ENCODE assay signal across 20 cellular contexts in the genomic region with DNA sequence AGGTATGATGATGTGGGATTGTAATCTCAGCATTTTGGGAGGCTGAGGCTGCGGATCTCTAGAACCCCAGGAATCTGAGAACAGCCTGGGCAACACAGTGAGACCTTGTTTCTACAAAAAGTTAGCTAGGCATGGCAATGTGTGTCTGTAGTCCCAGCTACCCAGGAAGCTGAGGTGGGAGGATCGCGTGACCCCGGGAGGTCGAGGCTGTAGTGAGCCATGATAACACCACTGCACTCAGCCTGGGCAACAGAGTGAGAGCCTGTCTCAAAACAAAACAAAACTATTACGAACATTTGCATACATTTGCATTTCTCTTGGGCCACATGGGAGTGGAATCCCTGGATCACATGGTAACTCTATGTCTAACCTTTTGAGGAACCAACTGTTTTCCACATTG. TPM values are rescaled to one million over a fixed set of nuclear protein-coding genes. Genes with fewer than 3 reads are reported as not detected.
DNase-seq lines count a peak whose midpoint lies in the region; ATAC-seq and TF ChIP-seq lines count a peak whose summit lies in the region.
"Had no signal": no experiment of that assay in that cellular context is flagged by ENCODE, and none has a peak within 500 bp of the region (broad histone marks: within the 10 kb centered on the region; RNA-seq: fewer than 3 reads in every experiment).

No MANE protein-coding gene starts in this region.

- no peak for ATAC-seq in activated naive CD4-positive, alpha-beta T cell treated with anti-CD3 and anti-CD28 coated beads, Interleukin-2, amount 50 U/mL, for 72 hours
- ATAC-seq in stimulated activated effector memory CD8-positive, alpha-beta T cell treated with anti-CD3 and anti-CD28 coated beads, Interleukin-12 subunit alpha, Interleukin-12 subunit beta, amount 100 ng/mL, for 72 hours: no peak
- ATAC-seq: left ventricle myocardium superior had no signal

- no peaks in the 10 kb centered on the region for H4K20me1 ChIP-seq in PC-9 (ENCODE audit: insufficient read depth)

- H3K9me2 ChIP-seq in PC-9 (ENCODE audit: insufficient read depth): no peaks in the 10 kb centered on the region

- H3K27ac Mint-ChIP-seq in activated naive CD4-positive, alpha-beta T cell treated with anti-CD3 and anti-CD28 coated beads for 36 hours: no peak overlapping the region
- peak overlapping the region in 1 of 2 donors; percentile 8 for H3K27ac Mint-ChIP-seq in activated naive CD4-positive, alpha-beta T cell treated with anti-CD3 and anti-CD28 coated beads, Interleukin-2, amount 50 U/mL, for 72 hours
- H3K27ac Mint-ChIP-seq in endothelial cell (ENCODE audit: unreplicated experiment): no peak overlapping the region
- no peak overlapping the region for H3K27ac Mint-ChIP-seq in stimulated activated effector memory CD8-positive, alpha-beta T cell treated with anti-CD3 and anti-CD28 coated beads, Interleukin-12 subunit alpha, Interleukin-12 subunit beta, amount 100 ng/mL, for 72 hours

- CTCF ChIA-PET in activated naive CD4-positive, alpha-beta T cell treated with anti-CD3 and anti-CD28 coated beads for 36 hours (lab: Charles Lee): no interaction called here
- CTCF ChIA-PET in PC-9 (lab: Charles Lee): no interaction called here

- no peaks in the 10 kb centered on the region for H3K9me3 ChIP-seq in PC-9 (ENCODE audit: insufficient read depth, low read depth)

- intact Hi-C loops in activated naive CD4-positive, alpha-beta T cell treated with anti-CD3 and anti-CD28 coated beads for 36 hours (cut with micrococcal nuclease): loop anchor here (5.0 kb wide), 2 partner anchors 301 to 661 kb away; partner anchors contain the start of gene AP1M1
- intact Hi-C loops in PC-9 (cut with micrococcal nuclease; ENCODE audit: unreplicated experiment): loop anchor here (5.0 kb wide), 1 partner anchor 36 kb away; no protein-coding TSS in a partner anchor

- peaks cover 49% of the 10 kb centered on the region for H3F3A ChIP-seq in PC-9 (ENCODE audit: insufficient read depth, low read depth)

- peaks cover 48% of the 10 kb centered on the region for H3K4me1 ChIP-seq in PC-9 (replicated peaks; ENCODE audit: insufficient read depth)

- H3K36me3 Mint-ChIP-seq in activated naive CD4-positive, alpha-beta T cell treated with anti-CD3 and anti-CD28 coated beads for 36 hours (ENCODE audit: low read depth): peaks cover 7% of the 10 kb centered on the region
- peaks cover 9 to 10% of the 10 kb centered on the region in 2 donors for H3K36me3 Mint-ChIP-seq in activated naive CD4-positive, alpha-beta T cell treated with anti-CD3 and anti-CD28 coated beads, Interleukin-2, amount 50 U/mL, for 72 hours
- H3K36me3 Mint-ChIP-seq in endothelial cell (ENCODE audit: low read depth, unreplicated experiment): peaks cover 5% of the 10 kb centered on the region
- H3K36me3 Mint-ChIP-seq in stimulated activated effector memory CD8-positive, alpha-beta T cell treated with anti-CD3 and anti-CD28 coated beads, Interleukin-12 subunit alpha, Interleukin-12 subunit beta, amount 100 ng/mL, for 72 hours: peaks cover 20% of the 10 kb centered on the region

- H3K4me3 Mint-ChIP-seq in activated naive CD4-positive, alpha-beta T cell treated with anti-CD3 and anti-CD28 coated beads for 36 hours: peak overlapping the region; percentile 95
- H3K4me3 Mint-ChIP-seq in endothelial cell (ENCODE audit: unreplicated experiment): peak overlapping the region; percentile 66
- H3K4me3 Mint-ChIP-seq in stimulated activated effector memory CD8-positive, alpha-beta T cell treated with anti-CD3 and anti-CD28 coated beads, Interleukin-12 subunit alpha, Interleukin-12 subunit beta, amount 100 ng/mL, for 72 hours: peak overlapping the region; percentile 96

- no peaks in the 10 kb centered on the region for H3K36me3 ChIP-seq in PC-9 (ENCODE audit: low read depth)

- no peak overlapping the region for H2AFZ ChIP-seq in PC-9

- POLR2A ChIA-PET in PC-9 (lab: Charles Lee; ENCODE audit: unreplicated experiment): no interaction called here

- H3K27me3 Mint-ChIP-seq in activated naive CD4-positive, alpha-beta T cell treated with anti-CD3 and anti-CD28 coated beads for 36 hours (ENCODE audit: low read depth): no peaks in the 10 kb centered on the region
- H3K27me3 Mint-ChIP-seq in endothelial cell (ENCODE audit: unreplicated experiment): no peaks in the 10 kb centered on the region

- H3K4me3 ChIP-seq in PC-9: no peak overlapping the region; the same call in 1 of the 2 replicates

- TSS peak; percentile 44 for BruUV-seq in PC-9 (replicated peaks; lab: Mats Ljungman, UMichigan)

- H3K79me2 ChIP-seq in PC-9 (ENCODE audit: low read depth): peaks cover 38% of the 10 kb centered on the region

- no peaks in the 10 kb centered on the region for H3K27me3 ChIP-seq in PC-9 (ENCODE audit: insufficient read depth, low read depth)

- peak overlapping the region; percentile 70; the same call in 1 of the 2 replicates for H3K4me2 ChIP-seq in PC-9

- no peak overlapping the region for H3K27ac ChIP-seq in PC-9

- TF ChIP-seq CTCF in PC-9 (conservative IDR thresholded peaks at IDR 0.05) (no peak), endothelial cell (IDR thresholded peaks at IDR 0.05; ENCODE audit: unreplicated experiment) (no peak)

- no peak for DNase-seq in activated naive CD4-positive, alpha-beta T cell treated with anti-CD3 and anti-CD28 coated beads for 36 hours
- no peak for DNase-seq in activated naive CD4-positive, alpha-beta T cell treated with anti-CD3 and anti-CD28 coated beads, Interleukin-2, amount 50 U/mL, for 72 hours (ENCODE audit: low spot score in 2 of 2)
- DNase-seq in PC-9: no peak
- DNase-seq in endothelial cell (ENCODE audit: low spot score): no peak
- no peak for DNase-seq in stimulated activated effector memory CD8-positive, alpha-beta T cell treated with anti-CD3 and anti-CD28 coated beads, Interleukin-12 subunit alpha, Interleukin-12 subunit beta, amount 100 ng/mL, for 72 hours (ENCODE audit: low spot score in 2 of 2)
- DNase-seq in AG20443 (ENCODE audit: low spot score): no peak
- DNase-seq in T-helper 1 cell: no peak
- DNase-seq in HPDE6-E6E7 (ENCODE audit: extremely low spot score): no peak
- DNase-seq: activated CD8-positive, alpha-beta memory T cell treated with anti-CD3 and anti-CD28 coated beads, Interleukin-2, amount 50 U/mL, for 48 hours; amniotic stem cell; left ventricle myocardium superior; NCI-H187; NCI-H446; OCI-M1; retina; stimulated activated CD4-positive, alpha-beta T cell treated with anti-CD3 and anti-CD28 coated beads, Interleukin-15, amount 100 ng/mL, for 24 hours; substantia nigra had no signal

- H3K4me1 Mint-ChIP-seq in activated naive CD4-positive, alpha-beta T cell treated with anti-CD3 and anti-CD28 coated beads for 36 hours (ENCODE audit: low read depth): peaks cover 17% of the 10 kb centered on the region
- peaks cover 10% of the 10 kb centered on the region for H3K4me1 Mint-ChIP-seq in endothelial cell (ENCODE audit: unreplicated experiment)
- H3K4me1 Mint-ChIP-seq in stimulated activated effector memory CD8-positive, alpha-beta T cell treated with anti-CD3 and anti-CD28 coated beads, Interleukin-12 subunit alpha, Interleukin-12 subunit beta, amount 100 ng/mL, for 72 hours: peaks cover 9% of the 10 kb centered on the region

- no peaks in the 10 kb centered on the region for H3K9me3 Mint-ChIP-seq in activated naive CD4-positive, alpha-beta T cell treated with anti-CD3 and anti-CD28 coated beads for 36 hours
- H3K9me3 Mint-ChIP-seq in activated naive CD4-positive, alpha-beta T cell treated with anti-CD3 and anti-CD28 coated beads, Interleukin-2, amount 50 U/mL, for 72 hours: no peaks in the 10 kb centered on the region
- H3K9me3 Mint-ChIP-seq in endothelial cell (ENCODE audit: unreplicated experiment): no peaks in the 10 kb centered on the region
- no peaks in the 10 kb centered on the region for H3K9me3 Mint-ChIP-seq in stimulated activated effector memory CD8-positive, alpha-beta T cell treated with anti-CD3 and anti-CD28 coated beads, Interleukin-12 subunit alpha, Interleukin-12 subunit beta, amount 100 ng/mL, for 72 hours

RNA-seq across cellular contexts. Expression of gene C19orf44, which starts 1.6 kb away (rescaled TPM):
- total RNA-seq in activated naive CD4-positive, alpha-beta T cell treated with anti-CD3 and anti-CD28 coated beads for 36 hours: 1 to 10 TPM; 2.1 to 2.6 TPM
- total RNA-seq in activated naive CD4-positive, alpha-beta T cell treated with anti-CD3 and anti-CD28 coated beads, Interleukin-2, amount 50 U/mL, for 72 hours: 1 to 10 TPM; 3.1 to 4.3 TPM
- total RNA-seq in PC-9 (2021): 5.0 and 6.7 TPM in 2 replicates
- total RNA-seq in endothelial cell (ENCODE audit: unreplicated experiment): 3.7 TPM

RNA-seq across cellular contexts. Expression of gene CALR3, which starts 1.9 kb away (rescaled TPM):
- total RNA-seq in activated naive CD4-positive, alpha-beta T cell treated with anti-CD3 and anti-CD28 coated beads for 36 hours: not detected
- not detected for total RNA-seq in activated naive CD4-positive, alpha-beta T cell treated with anti-CD3 and anti-CD28 coated beads, Interleukin-2, amount 50 U/mL, for 72 hours
- not detected in 2 replicates for total RNA-seq in PC-9 (2021)
- not detected for total RNA-seq in endothelial cell (ENCODE audit: unreplicated experiment)
- total RNA-seq: chondrocyte, frontal cortex, left ventricle myocardium superior, myocyte had no signal

RNA-seq across cellular contexts. Expression of gene EPS15L1, which starts 26.1 kb away (rescaled TPM):
- total RNA-seq in activated naive CD4-positive, alpha-beta T cell treated with anti-CD3 and anti-CD28 coated beads for 36 hours: 10 to 100 TPM; 17.3 to 21.0 TPM
- total RNA-seq in activated naive CD4-positive, alpha-beta T cell treated with anti-CD3 and anti-CD28 coated beads, Interleukin-2, amount 50 U/mL, for 72 hours: 10 to 100 TPM; 35.0 to 43.8 TPM
- total RNA-seq in PC-9 (2021): 40.9 and 49.0 TPM in 2 replicates
- total RNA-seq in endothelial cell (ENCODE audit: unreplicated experiment): 34.5 TPM

RNA-seq across cellular contexts. Expression of gene CHERP, which starts 44.4 kb away (rescaled TPM):
- 10 to 100 TPM; 54.4 to 54.7 TPM for total RNA-seq in activated naive CD4-positive, alpha-beta T cell treated with anti-CD3 and anti-CD28 coated beads for 36 hours
- total RNA-seq in activated naive CD4-positive, alpha-beta T cell treated with anti-CD3 and anti-CD28 coated beads, Interleukin-2, amount 50 U/mL, for 72 hours: 100 to 1,000 TPM in 1 of 2 donors, 10 to 100 TPM in 1; 54.9 to 117 TPM
- total RNA-seq in PC-9 (2021) (47.7 and 52.9 TPM in 2 replicates), endothelial cell (ENCODE audit: unreplicated experiment) (66.5 TPM)
